ENCODE assay signal across 18 cellular contexts in the genomic region with DNA sequence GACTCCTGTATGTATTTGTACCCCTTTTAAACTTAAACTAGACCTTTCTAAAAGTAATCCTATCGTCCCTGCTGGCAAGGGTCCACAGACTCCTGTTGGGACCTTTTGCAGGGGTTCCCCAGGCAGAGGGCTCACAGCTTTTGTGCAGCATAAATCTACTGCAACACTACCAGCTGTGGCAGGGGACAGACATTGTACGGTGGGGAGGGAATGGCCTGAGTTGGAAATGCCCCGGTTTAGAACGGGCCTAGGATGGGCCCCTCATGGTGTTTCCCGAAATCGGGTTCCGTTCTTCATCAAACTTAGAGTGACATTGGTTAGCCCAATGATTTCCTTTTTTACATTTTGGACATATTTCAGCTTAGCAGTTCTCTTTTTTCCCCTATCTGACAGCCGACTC. TPM values are rescaled to one million over a fixed set of nuclear protein-coding genes. Genes with fewer than 3 reads are reported as not detected.
DNase-seq lines count a peak whose midpoint lies in the region; ATAC-seq, FAIRE-seq and TF ChIP-seq lines count a peak whose summit lies in the region.
"Had no signal": no experiment of that assay in that cellular context is flagged by ENCODE, and none has a peak within 500 bp of the region (broad histone marks: within the 10 kb centered on the region; RNA-seq: fewer than 3 reads in every experiment).

No MANE protein-coding gene starts in this region.

- no peak for FAIRE-seq in D721Med (lab: Jason Lieb, UNC)
- FAIRE-seq: G401.6, H1 had no signal

- H3K27me3 ChIP-seq in right atrium auricular region (no peaks in the 10 kb centered on the region), left ventricle myocardium inferior (ENCODE audit: low read depth) (peaks cover 90% of the 10 kb centered on the region), endodermal cell (ENCODE audit: control insufficient read depth, insufficient read depth, low read length, poor library complexity, severe bottlenecking) (peaks cover 6% of the 10 kb centered on the region)

- H3K36me3 Mint-ChIP-seq in endodermal cell (ENCODE audit: low read depth), result no peaks in the 10 kb centered on the region

- H3K4me1 Mint-ChIP-seq in endodermal cell, result peaks cover 12% of the 10 kb centered on the region

- H3K9me3 ChIP-seq in right atrium auricular region, result no peaks in the 10 kb centered on the region
- H3K9me3 ChIP-seq in left ventricle myocardium inferior (replicated peaks), result no peaks in the 10 kb centered on the region
- H3K9me3 ChIP-seq in endodermal cell (ENCODE audit: control insufficient read depth, low read length), result no peaks in the 10 kb centered on the region

- no peaks in the 10 kb centered on the region for H3K36me3 ChIP-seq in right atrium auricular region
- H3K36me3 ChIP-seq in left ventricle myocardium inferior, result no peaks in the 10 kb centered on the region
- H3K36me3 ChIP-seq in endodermal cell (ENCODE audit: control insufficient read depth, insufficient read depth, low read length), result no peaks in the 10 kb centered on the region
- H3K36me3 ChIP-seq: BLaER1 treated with 17β-estradiol and CSF1 and Interleukin-3, amounts not matched to agents 10 nM and 100 nM had no signal

- no peak for TF ChIP-seq POLR2A in erythroblast (IDR thresholded peaks at IDR 0.05; ENCODE audit: low read length)

- no peak overlapping the region for H3K9ac ChIP-seq in endodermal cell (ENCODE audit: extremely low read depth, low read length, poor library complexity, severe bottlenecking)
- H3K9ac ChIP-seq: BLaER1 treated with 17β-estradiol and CSF1 and Interleukin-3, amounts not matched to agents 10 nM and 100 nM; KMS-11 had no signal

- no peak for ATAC-seq in HG03457 (IDR thresholded peaks at IDR 0.05; ENCODE audit: unreplicated experiment)

- peaks cover 44% of the 10 kb centered on the region for H3K27me3 Mint-ChIP-seq in endodermal cell (ENCODE audit: insufficient read depth)

- H3K27ac Mint-ChIP-seq in endodermal cell, result no peak overlapping the region
- H3K27ac Mint-ChIP-seq: HFFc6 had no signal

- intact Hi-C loops in left ventricle myocardium inferior (cut with micrococcal nuclease), result no loop called here

- no peak overlapping the region for H3K4me3 Mint-ChIP-seq in endodermal cell
- H3K4me3 Mint-ChIP-seq: CD4-positive, alpha-beta T cell; HFFc6 had no signal

- H3K4me1 ChIP-seq in right atrium auricular region, result no peaks in the 10 kb centered on the region
- no peaks in the 10 kb centered on the region for H3K4me1 ChIP-seq in left ventricle myocardium inferior
- no peaks in the 10 kb centered on the region for H3K4me1 ChIP-seq in endodermal cell (ENCODE audit: control insufficient read depth, insufficient read depth, low read length)

- DNase-seq in right atrium auricular region (ENCODE audit: low spot score), result peak; percentile 34
- no peak for DNase-seq in left ventricle myocardium inferior
- peak; percentile 2 for DNase-seq in NAMALWA (ENCODE audit: low spot score)
- DNase-seq in endodermal cell, result peak; percentile 25
- no peak for DNase-seq in D721Med (ENCODE audit: insufficient read length, low spot score)
- DNase-seq in erythroblast (lab: John Stamatoyannopoulos, UW), result no peak
- DNase-seq: ACHN; Calu3; CD4-positive, alpha-beta T cell; DMS79; HCEC 1CT; HFFc6; IMR-90 had no signal

- WGBS in endodermal cell (ENCODE audit: insufficient coverage in 1 of 2, insufficient read length in 1 of 2), 2 experiments, result 92 to 94% methylated on average over 6 to 8 of the region's 8 CpGs

- H3K27ac ChIP-seq in right atrium auricular region, result no peak overlapping the region
- H3K27ac ChIP-seq in left ventricle myocardium inferior (replicated peaks), result no peak overlapping the region
- no peak overlapping the region for H3K27ac ChIP-seq in endodermal cell (ENCODE audit: low read depth, low read length)
- H3K27ac ChIP-seq: BLaER1 treated with 17β-estradiol and CSF1 and Interleukin-3, amounts not matched to agents 10 nM and 100 nM; KMS-11 had no signal

- TF ChIP-seq CTCF in right atrium auricular region (IDR thresholded peaks at IDR 0.05) (no peak), left ventricle myocardium inferior (IDR thresholded peaks at IDR 0.05; ENCODE audit: borderline replicate concordance) (no peak), endodermal cell (conservative IDR thresholded peaks at IDR 0.05) (no peak), D721Med (IDR thresholded peaks at IDR 0.05; ENCODE audit: insufficient read depth, missing control alignments) (no peak)

- H3K9me3 Mint-ChIP-seq in endodermal cell, result peaks cover 2% of the 10 kb centered on the region
- H3K9me3 Mint-ChIP-seq: CD4-positive, alpha-beta T cell; HFFc6 had no signal

- H3K4me3 ChIP-seq in right atrium auricular region, result no peak overlapping the region
- H3K4me3 ChIP-seq in left ventricle myocardium inferior, result no peak overlapping the region
- no peak overlapping the region for H3K4me3 ChIP-seq in endodermal cell (ENCODE audit: low read length)
- H3K4me3 ChIP-seq: BLaER1 treated with 17β-estradiol and CSF1 and Interleukin-3, amounts not matched to agents 10 nM and 100 nM had no signal

RNA-seq across cellular contexts. Expression of a gene that starts 26.5 kb away (rescaled TPM):
- 1 to 10 TPM; 2.7 to 6.4 TPM for total RNA-seq in right atrium auricular region
- 2.4 TPM for total RNA-seq in left ventricle myocardium inferior
- 100 to 1,000 TPM; 152 to 156 TPM for total RNA-seq in endodermal cell
- polyA plus RNA-seq in endodermal cell (2013, experiment 1 of 2), result 28.0 TPM
- polyA plus RNA-seq in endodermal cell (2013, experiment 2 of 2), result 26.1 TPM
- total RNA-seq: CD4-positive, alpha-beta T cell had no signal

Comparison
In these comparisons a context has a peak if more than half of its experiments do, and no peak if none do; other contexts are left out.
1. DNase-seq: peak in right atrium auricular region (single experiment), NAMALWA (single experiment) and endodermal cell (single experiment); none in left ventricle myocardium inferior (single experiment), D721Med (single experiment) and erythroblast (0 of 2).
2. RNA of a gene that starts 26.5 kb away (total RNA-seq): 152 to 156 TPM in endodermal cell; 2.7 to 6.4 TPM in right atrium auricular region and 2.4 TPM in left ventricle myocardium inferior (single experiment); every median in the first group is over 10 times any median in the second.